8 cellular contexts compared by ENCODE assay signal in genomic region chr17:28717578-28718316, GRCh38.
DNase-seq lines count a peak whose midpoint lies in the region; ATAC-seq, FAIRE-seq and TF ChIP-seq lines count a peak whose summit lies in the region.

TSS of gene RAB34 (minus strand) at chr17:28717868. CDS start at chr17:28717266, 602 bp downstream.

- peak; percentile 24 for TF ChIP-seq CTCF in AG10803 (conservative IDR thresholded peaks at IDR 0.05; ENCODE audit: low read length)
- TF ChIP-seq CTCF in GM20000 (IDR thresholded peaks at IDR 0.05; ENCODE audit: extremely low read depth, missing control alignments): no peak

- DNase-seq in AG10803 (ENCODE audit: low read depth): peak; percentile 88
- peak; percentile 57 for DNase-seq in GM20000 (ENCODE audit: low spot score)
- peak; percentile 74 for DNase-seq in RCC 7860 (ENCODE audit: low spot score)
- peak; percentile 87 for DNase-seq in kidney tubule cell (ENCODE audit: low spot score)
- peak; percentile 40 for DNase-seq in stimulated activated CD4-positive, alpha-beta T cell treated with anti-CD3 and anti-CD28 coated beads, Interleukin-1b, Interleukin-23, amount 100 ng/mL, for 48 hours
- DNase-seq in middle frontal gyrus (ENCODE audit: extremely low spot score, low spot score): no peak

- FAIRE-seq in RCC 7860 (lab: Jason Lieb, UNC): no peak

- peak within 1 kb of the TSS; percentile 84 for H3K4me3 ChIP-seq in AG10803 (ENCODE audit: low read length)

- ATAC-seq in HG03521 (IDR thresholded peaks at IDR 0.05; ENCODE audit: unreplicated experiment): no peak

- H3K27ac ChIP-seq in cingulate gyrus (ENCODE audit: low read depth, low read length): peak within 1 kb of the TSS; percentile 65
